Comparison of ENCODE assay signal across 12 cellular contexts in the genomic region with DNA sequence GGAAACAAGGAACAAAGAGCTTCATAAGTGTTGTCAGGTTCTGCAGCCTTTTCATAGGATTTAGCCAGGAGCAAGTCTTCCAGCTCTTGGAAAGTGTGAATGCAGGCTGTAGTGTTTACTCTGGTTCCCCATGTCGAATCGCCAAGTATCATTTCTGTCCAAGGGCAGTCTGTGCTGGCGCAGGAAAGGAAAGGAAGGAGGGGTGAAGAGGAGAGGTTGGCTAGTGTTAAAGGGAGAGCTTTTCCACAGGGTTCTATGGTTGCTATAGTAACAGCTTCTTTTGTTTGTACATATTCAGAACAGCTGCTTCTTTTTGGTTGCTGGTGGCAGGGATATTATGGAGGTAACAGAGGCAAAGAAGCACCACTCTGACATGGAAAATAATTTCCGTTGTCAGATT.
A peak's percentile ranks its signal among the peaks of the same experiment; 100 is the strongest.
DNase-seq lines count a peak whose midpoint lies in the region; ATAC-seq, FAIRE-seq and TF ChIP-seq lines count a peak whose summit lies in the region.
"Had no signal": no experiment of that assay in that cellular context is flagged by ENCODE, and none has a peak within 500 bp of the region (broad histone marks: within the 10 kb centered on the region; RNA-seq: fewer than 3 reads in every experiment).

No MANE protein-coding gene starts in this region.

- H3K14ac ChIP-seq in H1 (ENCODE audit: insufficient read length) = no peak overlapping the region

- no peak overlapping the region for H3K9ac ChIP-seq in H1 (replicated peaks in 1 of 4; ENCODE audit: extremely low read depth in 1 of 4, low read depth in 3 of 4, low read length in 3 of 4)

- H3K27ac ChIP-seq in H1 (ENCODE audit: low read depth, low read length) = no peak overlapping the region
- no peak overlapping the region for H3K27ac ChIP-seq in OCI-LY7 (ENCODE audit: low read depth, low read length, poor library complexity, severe bottlenecking)
- H3K27ac ChIP-seq: VCaP had no signal

- H3K36me3 ChIP-seq in H1 (ENCODE audit: control insufficient read depth in 2 of 4, insufficient read depth in 4 of 4, low read length in 3 of 4) (no peaks in the 10 kb centered on the region), OCI-LY7 (ENCODE audit: insufficient read depth, low read length) (no peaks in the 10 kb centered on the region)

- no peak overlapping the region for H3K18ac ChIP-seq in H1 (ENCODE audit: extremely low read depth, low read length)

- TF ChIP-seq EP300 in H1 (IDR thresholded peaks at IDR 0.05; ENCODE audit: borderline replicate concordance in 1 of 2, low read depth in 2 of 2, low read length in 2 of 2) = no peak

- H3K56ac ChIP-seq in H1 (replicated peaks; ENCODE audit: insufficient read length, low read depth, low read length) = no peak overlapping the region

- ATAC-seq in HG03039 (IDR thresholded peaks at IDR 0.05; ENCODE audit: unreplicated experiment) (no peak), GM21786 (IDR thresholded peaks at IDR 0.05; ENCODE audit: unreplicated experiment) (no peak)
- ATAC-seq: esophagus mucosa; naive thymus-derived CD8-positive, alpha-beta T cell; stimulated activated memory B cell treated with anti-CD40 and anti-IgM and Interleukin-4, amounts not matched to agents 10 μg/mL and 1 μg/mL and 100 μg/mL, for 72 hours had no signal

- no peaks in the 10 kb centered on the region for H4K20me1 ChIP-seq in H1 (replicated peaks in 1 of 2; ENCODE audit: control insufficient read depth in 1 of 2, insufficient read depth in 2 of 2, low read length in 2 of 2)
- H4K20me1 ChIP-seq in OCI-LY7 (ENCODE audit: insufficient read depth, low read length) = no peaks in the 10 kb centered on the region

- TF ChIP-seq CTCF in H1 (IDR thresholded peaks at IDR 0.05; ENCODE audit: control extremely low read depth in 1 of 3, insufficient read depth in 1 of 3, low read depth in 1 of 3, low read length in 3 of 3) = no peak
- TF ChIP-seq CTCF in OCI-LY7 (conservative IDR thresholded peaks at IDR 0.05; ENCODE audit: low read length) = no peak

- no peak overlapping the region for H4K5ac ChIP-seq in H1 (ENCODE audit: insufficient read length, low read depth, low read length)

- TF ChIP-seq RAD21 in H1 (IDR thresholded peaks at IDR 0.05 in 1 of 2, conservative IDR thresholded peaks at IDR 0.05 in 1 of 2; ENCODE audit: low read depth in 2 of 2, low read length in 2 of 2) = no peak

- no peaks in the 10 kb centered on the region for H3K27me3 ChIP-seq in H1 (replicated peaks in 1 of 4; ENCODE audit: control insufficient read depth in 3 of 4, extremely low read depth in 1 of 4, insufficient read depth in 3 of 4, low read length in 3 of 4)

- H3K9me3 ChIP-seq in H1 (ENCODE audit: insufficient read depth in 2 of 2, low read depth in 1 of 2, low read length in 1 of 2) (no peaks in the 10 kb centered on the region), OCI-LY7 (ENCODE audit: low read length) (no peaks in the 10 kb centered on the region)

- no peak for TF ChIP-seq POLR2A in H1 (IDR thresholded peaks at IDR 0.05; ENCODE audit: control extremely low read depth in 1 of 2, low read depth in 2 of 2, low read length in 2 of 2)

- H3K4me2 ChIP-seq in H1 (ENCODE audit: insufficient read depth in 1 of 2, low read depth in 2 of 2, low read length in 2 of 2) (no peak overlapping the region), OCI-LY7 (ENCODE audit: low read length) (no peak overlapping the region)

- H2BK15ac ChIP-seq in H1 (ENCODE audit: low read length) = no peak overlapping the region

- H4K91ac ChIP-seq in H1 (replicated peaks; ENCODE audit: insufficient read length, low read length) = no peak overlapping the region

- POLR2A ChIA-PET in H1 (lab: Charles Lee; ENCODE audit: partially characterized antibody) (interaction anchor here (0.6 kb wide), 1 partner anchor 16 kb away, joined by 3 read pairs; no protein-coding TSS in a partner anchor), OCI-LY7 (lab: Charles Lee) (interaction anchor here (0.5 to 1.2 kb wide), 4 partner anchors 9 to 190 kb away, joined by 3 to 5 read pairs (median 3); no protein-coding TSS in a partner anchor)

- H3K9me2 ChIP-seq in OCI-LY7 (ENCODE audit: insufficient read depth, low read length) = no peaks in the 10 kb centered on the region

- H3K23ac ChIP-seq in H1 (ENCODE audit: insufficient read length) = no peak overlapping the region

- no peak overlapping the region for H2BK12ac ChIP-seq in H1 (ENCODE audit: low read depth, low read length)

- H2AFZ ChIP-seq in H1 (ENCODE audit: low read length) (peak overlapping the region; percentile 84; the same call in 1 of the 2 replicates), OCI-LY7 (ENCODE audit: low read length) (no peak overlapping the region)

- H2AK5ac ChIP-seq in H1 (ENCODE audit: low read depth, low read length) = no peak overlapping the region

- H3K4me1 ChIP-seq in H1 (replicated peaks in 1 of 4; ENCODE audit: control insufficient read depth in 3 of 4, insufficient read depth in 4 of 4, low read length in 3 of 4) (no peaks in the 10 kb centered on the region), OCI-LY7 (ENCODE audit: insufficient read depth, low read length, poor library complexity, severe bottlenecking) (no peaks in the 10 kb centered on the region)

- no peak overlapping the region for H2BK20ac ChIP-seq in H1 (ENCODE audit: low read length)

- H3K79me2 ChIP-seq in H1 (ENCODE audit: control insufficient read depth in 1 of 2, insufficient read depth in 2 of 2, low read length in 2 of 2) (no peaks in the 10 kb centered on the region), OCI-LY7 (ENCODE audit: insufficient read depth, low read depth, low read length) (no peaks in the 10 kb centered on the region)

- peak; percentile 42 for FAIRE-seq in H1 (lab: Jason Lieb, UNC)

- CTCF ChIA-PET in H1 (lab: Charles Lee; ENCODE audit: partially characterized antibody) (interaction anchor here (0.6 to 0.8 kb wide), 2 partner anchors 83 to 189 kb away, joined by 3 read pairs; no protein-coding TSS in a partner anchor), OCI-LY7 (lab: Charles Lee; ENCODE audit: unreplicated experiment) (no interaction called here)

- no peak overlapping the region for H4K8ac ChIP-seq in H1 (ENCODE audit: extremely low read depth, insufficient read depth, low read length)

- no peak overlapping the region for H3K4me3 ChIP-seq in H1 (ENCODE audit: extremely low read depth in 1 of 4, insufficient read depth in 2 of 4, low read depth in 3 of 4, low read length in 4 of 4)
- H3K4me3 ChIP-seq in OCI-LY7 (ENCODE audit: low read depth, low read length, poor library complexity, severe bottlenecking) = no peak overlapping the region

- 84% methylated on average over 4 of the region's 4 CpGs; no CpG with 5 or more reads in 1 of the 2 experiments for WGBS in H1 (ENCODE audit: extremely low coverage in 1 of 2, insufficient coverage in 1 of 2, insufficient read length in 1 of 2, insufficient replicate concordance in 2 of 2, low coverage in 1 of 2, low lambda C conversion rate in 2 of 2, missing lambda C conversion rate in 1 of 2), 2 experiments

- H3K79me1 ChIP-seq in H1 (ENCODE audit: low read depth, low read length) = no peaks in the 10 kb centered on the region

- no peak overlapping the region for H2BK5ac ChIP-seq in H1 (ENCODE audit: low read depth, low read length)

- no peaks in the 10 kb centered on the region for H3K23me2 ChIP-seq in H1 (ENCODE audit: low read depth, low read length)

- intact Hi-C loops in OCI-LY7 (cut with micrococcal nuclease; ENCODE audit: unreplicated experiment) = no loop called here

- no peak overlapping the region for H3K4ac ChIP-seq in H1 (replicated peaks; ENCODE audit: insufficient read length, low read depth, low read length)

- DNase-seq in NCI-H1417 treated with DMSO at 0.1 percent for 48 hours (lab: John Stamatoyannopoulos, UW) = peak; percentile 40
- peak; percentile 86 to 91 for DNase-seq in NCI-H446 (lab: John Stamatoyannopoulos, UW)
- DNase-seq in H1 (ENCODE audit: low read depth in 1 of 2, low spot score in 2 of 2) = no peak
- DNase-seq in putamen (ENCODE audit: low spot score) = peak; percentile 18
- no peak for DNase-seq in OCI-LY7 (ENCODE audit: low spot score)
- DNase-seq: activated T-cell treated with anti-CD3 and anti-CD28 coated beads, Interleukin-2, amount 50 U/mL, for 24 hours; naive thymus-derived CD8-positive, alpha-beta T cell had no signal

- H2BK120ac ChIP-seq in H1 (replicated peaks; ENCODE audit: low read depth, low read length) = no peak overlapping the region

- BruUV-seq in OCI-LY7 (replicated peaks; lab: Mats Ljungman, UMichigan) = no TSS peak

TF ChIP-seq in H1, 55 proteins besides CTCF, POLR2A, EP300 and RAD21:
- TF ChIP-seq SRF (IDR thresholded peaks at IDR 0.05; ENCODE audit: low read depth, low read length) (no peak), SIX5 (IDR thresholded peaks at IDR 0.05; ENCODE audit: low read depth, low read length) (no peak), JUN (IDR thresholded peaks at IDR 0.05; ENCODE audit: low read depth, low read length) (no peak), KDM1A (IDR thresholded peaks at IDR 0.05; ENCODE audit: borderline replicate concordance, low read length) (no peak)
- TF ChIP-seq, protein P1, sequence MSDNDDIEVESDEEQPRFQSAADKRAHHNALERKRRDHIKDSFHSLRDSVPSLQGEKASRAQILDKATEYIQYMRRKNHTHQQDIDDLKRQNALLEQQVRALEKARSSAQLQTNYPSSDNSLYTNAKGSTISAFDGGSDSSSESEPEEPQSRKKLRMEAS (IDR thresholded peaks at IDR 0.05) = no peak

Comparison
In these comparisons a context has a peak if more than half of its experiments do, and no peak if none do; other contexts are left out.
1. DNase-seq: peak in NCI-H1417 treated with DMSO at 0.1 percent for 48 hours (single experiment), NCI-H446 (2 of 2) and putamen (single experiment); none in H1 (0 of 2) and OCI-LY7 (single experiment).